8 cellular contexts compared by ENCODE assay signal in genomic region chr17:45144199-45145034, GRCh38. TPM values are rescaled to one million over a fixed set of nuclear protein-coding genes. Genes with fewer than 3 reads are reported as not detected.
DNase-seq lines count a peak whose midpoint lies in the region; ATAC-seq and TF ChIP-seq lines count a peak whose summit lies in the region.

No MANE protein-coding gene starts in this region.

- H3K18ac ChIP-seq in mesendoderm (ENCODE audit: low read length) = peak overlapping the region; percentile 68

- H3K4me2 ChIP-seq in mesendoderm (ENCODE audit: low read length) = peak overlapping the region; percentile 80

- H2BK15ac ChIP-seq in mesendoderm (replicated peaks; ENCODE audit: low read depth) = no peak overlapping the region

- peak overlapping the region; percentile 62 for H4K5ac ChIP-seq in mesendoderm (ENCODE audit: low read length)

- H2BK120ac ChIP-seq in mesendoderm (ENCODE audit: low read depth, low read length) = no peak overlapping the region

- H2AK5ac ChIP-seq in mesendoderm (ENCODE audit: low read length) = no peak overlapping the region

- peaks cover 51% of the 10 kb centered on the region for H3K4me1 Mint-ChIP-seq in activated naive CD4-positive, alpha-beta T cell treated with anti-CD3 and anti-CD28 coated beads, Interleukin-2, amount 10 ng/mL, durations not matched to agents 7 days and 5 days

- H3K4me3 ChIP-seq in coronary artery (peak overlapping the region; percentile 76), mesendoderm (ENCODE audit: low read length) (peak overlapping the region; percentile 46), tibial nerve (peak overlapping the region; percentile 37 to 62 (median 44))

- peak overlapping the region; percentile 45 for H3K27ac Mint-ChIP-seq in activated naive CD4-positive, alpha-beta T cell treated with anti-CD3 and anti-CD28 coated beads, Interleukin-2, amount 10 ng/mL, durations not matched to agents 7 days and 5 days
- peak overlapping the region in 1 of 2 donors; percentile 48 for H3K27ac Mint-ChIP-seq in activated naive CD4-positive, alpha-beta T cell treated with anti-CD3 and anti-CD28 coated beads, Interleukin-2, amount 50 U/mL, for 72 hours

- peak overlapping the region; percentile 44 for H3K4me3 Mint-ChIP-seq in activated naive CD4-positive, alpha-beta T cell treated with anti-CD3 and anti-CD28 coated beads, Interleukin-2, amount 10 ng/mL, durations not matched to agents 7 days and 5 days

- no peaks in the 10 kb centered on the region for H3K27me3 ChIP-seq in mesendoderm (ENCODE audit: insufficient read depth, low read length, poor library complexity)
- no peaks in the 10 kb centered on the region for H3K27me3 ChIP-seq in tibial nerve

- CTCF ChIA-PET in activated naive CD4-positive, alpha-beta T cell treated with anti-CD3 and anti-CD28 coated beads, Interleukin-2, amount 10 ng/mL, durations not matched to agents 7 days and 5 days (lab: Charles Lee) = interaction anchor here (2.5 kb wide), 1 partner anchor 9 kb away, joined by 16 read pairs; the partner anchor contains the start of gene ACBD4

- WGBS in mesendoderm (ENCODE audit: extremely low coverage, insufficient coverage, low lambda C conversion rate) = no CpG with 5 or more reads among the region's 71 CpGs
- WGBS in tibial nerve, 2 donors = 2 to 3% methylated on average over 27 to 36 of the region's 71 CpGs

- no peaks in the 10 kb centered on the region for H3K9me3 Mint-ChIP-seq in activated naive CD4-positive, alpha-beta T cell treated with anti-CD3 and anti-CD28 coated beads, Interleukin-2, amount 10 ng/mL, durations not matched to agents 7 days and 5 days
- no peaks in the 10 kb centered on the region for H3K9me3 Mint-ChIP-seq in activated naive CD4-positive, alpha-beta T cell treated with anti-CD3 and anti-CD28 coated beads, Interleukin-2, amount 50 U/mL, for 72 hours

- peaks cover 15% of the 10 kb centered on the region for H3K36me3 Mint-ChIP-seq in activated naive CD4-positive, alpha-beta T cell treated with anti-CD3 and anti-CD28 coated beads, Interleukin-2, amount 10 ng/mL, durations not matched to agents 7 days and 5 days
- H3K36me3 Mint-ChIP-seq in activated naive CD4-positive, alpha-beta T cell treated with anti-CD3 and anti-CD28 coated beads, Interleukin-2, amount 50 U/mL, for 72 hours = peaks cover 18 to 25% of the 10 kb centered on the region in 2 donors

- H3K9me3 ChIP-seq in tibial nerve = no peaks in the 10 kb centered on the region

- H3K79me2 ChIP-seq in mesendoderm (ENCODE audit: control insufficient read depth, insufficient read depth, low read length) = peaks cover 2% of the 10 kb centered on the region

- H3K4me1 ChIP-seq in mesendoderm (ENCODE audit: control insufficient read depth, low read depth, low read length) = peaks cover 11% of the 10 kb centered on the region
- peaks cover 5 to 46% (median 25%) of the 10 kb centered on the region in 4 donors for H3K4me1 ChIP-seq in tibial nerve

- peak overlapping the region; percentile 74 for H3K23ac ChIP-seq in mesendoderm (ENCODE audit: low read length)

- TF ChIP-seq POLR2A in tibial nerve (IDR thresholded peaks at IDR 0.05) = peak in 1 of 2 donors; percentile 16

- H4K8ac ChIP-seq in mesendoderm (ENCODE audit: low read depth, low read length) = no peak overlapping the region

- peak; percentile 50 for DNase-seq in activated naive CD4-positive, alpha-beta T cell treated with anti-CD3 and anti-CD28 coated beads, Interleukin-2, amount 10 ng/mL, durations not matched to agents 7 days and 5 days
- DNase-seq in activated naive CD4-positive, alpha-beta T cell treated with anti-CD3 and anti-CD28 coated beads, Interleukin-2, amount 50 U/mL, for 72 hours (ENCODE audit: low spot score in 2 of 2) = no peak
- DNase-seq in coronary artery (ENCODE audit: low spot score) (peak; percentile 84), mesendoderm (no peak), tibial nerve (ENCODE audit: low spot score in 2 of 2) (peak in 1 of 2 donors; percentile 33), cerebellar nuclear complex (lab: John Stamatoyannopoulos, UW) (no peak), Kasumi-1 (lab: John Stamatoyannopoulos, UW) (no peak)

- no peaks in the 10 kb centered on the region for H3K36me3 ChIP-seq in mesendoderm (ENCODE audit: control insufficient read depth, insufficient read depth, low read length)
- peaks cover 0 to 12% (median 0%) of the 10 kb centered on the region in 3 donors for H3K36me3 ChIP-seq in tibial nerve

- peaks cover 2% of the 10 kb centered on the region for H3K79me1 ChIP-seq in mesendoderm (ENCODE audit: low read length)

- TF ChIP-seq EP300 in tibial nerve (IDR thresholded peaks at IDR 0.05) = peak in 1 of 2 donors; percentile 52

- no peak for ATAC-seq in activated naive CD4-positive, alpha-beta T cell treated with anti-CD3 and anti-CD28 coated beads, Interleukin-2, amount 50 U/mL, for 72 hours
- ATAC-seq in HG02884 (IDR thresholded peaks at IDR 0.05; ENCODE audit: unreplicated experiment) = no peak

- peak overlapping the region; percentile 87 for H3K9ac ChIP-seq in mesendoderm (ENCODE audit: low read length)

- H3K27me3 Mint-ChIP-seq in activated naive CD4-positive, alpha-beta T cell treated with anti-CD3 and anti-CD28 coated beads, Interleukin-2, amount 10 ng/mL, durations not matched to agents 7 days and 5 days = peaks cover 14% of the 10 kb centered on the region

- H2BK5ac ChIP-seq in mesendoderm (ENCODE audit: low read length) = peak overlapping the region; percentile 40

- H3K27ac ChIP-seq in coronary artery (peak overlapping the region; percentile 91 to 94), mesendoderm (ENCODE audit: low read depth, low read length) (peak overlapping the region; percentile 91), tibial nerve (peak overlapping the region; percentile 93 to 98 (median 94))

- peak overlapping the region; percentile 46 for H3K4ac ChIP-seq in mesendoderm (ENCODE audit: low read depth, low read length)

- TF ChIP-seq CTCF in coronary artery (IDR thresholded peaks at IDR 0.05) (no peak), tibial nerve (IDR thresholded peaks at IDR 0.05) (peak in 1 of 5 experiments; percentile 22)

- peak overlapping the region; percentile 90 for H3K56ac ChIP-seq in mesendoderm (ENCODE audit: low read length)

RNA-seq across cellular contexts. Expression of gene HEXIM1, which starts 3.9 kb away (rescaled TPM):
- 10 to 100 TPM; 50.9 to 93.3 TPM for total RNA-seq in activated naive CD4-positive, alpha-beta T cell treated with anti-CD3 and anti-CD28 coated beads, Interleukin-2, amount 50 U/mL, for 72 hours
- 20.9 TPM for polyA plus RNA-seq in mesendoderm (2013, experiment 1 of 2)
- 20.6 TPM for polyA plus RNA-seq in mesendoderm (2013, experiment 2 of 2)
- total RNA-seq in tibial nerve = 10 to 100 TPM; 22.2 to 35.2 (median 29.7) TPM

RNA-seq across cellular contexts. Expression of gene ACBD4, which starts 8.9 kb away (rescaled TPM):
- total RNA-seq in activated naive CD4-positive, alpha-beta T cell treated with anti-CD3 and anti-CD28 coated beads, Interleukin-2, amount 50 U/mL, for 72 hours = 10 to 100 TPM; 12.9 to 18.9 TPM
- 1.4 TPM for polyA plus RNA-seq in mesendoderm (2013, experiment 1 of 2)
- polyA plus RNA-seq in mesendoderm (2013, experiment 2 of 2) = 1.3 TPM
- 10 to 100 TPM; 25.9 to 41.9 (median 28.2) TPM for total RNA-seq in tibial nerve

RNA-seq across cellular contexts. Expression of gene PLCD3, which starts 12.1 kb away (rescaled TPM):
- 1 to 10 TPM; 3.9 to 7.7 TPM for total RNA-seq in activated naive CD4-positive, alpha-beta T cell treated with anti-CD3 and anti-CD28 coated beads, Interleukin-2, amount 50 U/mL, for 72 hours
- polyA plus RNA-seq in mesendoderm (2013, experiment 1 of 2) = 14.9 TPM
- polyA plus RNA-seq in mesendoderm (2013, experiment 2 of 2) = 14.1 TPM
- 100 to 1,000 TPM in 1 of 4 donors, 10 to 100 TPM in 3; 45.7 to 103 (median 69.3) TPM for total RNA-seq in tibial nerve

RNA-seq across cellular contexts. Expression of gene HEXIM2, which starts 17.3 kb away (rescaled TPM):
- 1 to 10 TPM; 6.0 to 6.3 TPM for total RNA-seq in activated naive CD4-positive, alpha-beta T cell treated with anti-CD3 and anti-CD28 coated beads, Interleukin-2, amount 50 U/mL, for 72 hours
- 3.4 TPM for polyA plus RNA-seq in mesendoderm (2013, experiment 1 of 2)
- 3.0 TPM for polyA plus RNA-seq in mesendoderm (2013, experiment 2 of 2)
- total RNA-seq in tibial nerve = 10 to 100 TPM in 2 of 4 donors, 1 to 10 TPM in 2; 6.6 to 17.5 (median 11.7) TPM

Comparison
In these comparisons a context has a peak if more than half of its experiments do, and no peak if none do; other contexts are left out.
1. DNase-seq: peak in activated naive CD4-positive, alpha-beta T cell treated with anti-CD3 and anti-CD28 coated beads, Interleukin-2, amount 10 ng/mL, durations not matched to agents 7 days and 5 days (single experiment) and coronary artery (single experiment); none in activated naive CD4-positive, alpha-beta T cell treated with anti-CD3 and anti-CD28 coated beads, Interleukin-2, amount 50 U/mL, for 72 hours (0 of 2), mesendoderm (single experiment), cerebellar nuclear complex (0 of 2) and Kasumi-1 (0 of 2).
2. RNA of gene PLCD3, which starts 12.1 kb away (total RNA-seq): 45.7 to 103 TPM in tibial nerve; 3.9 to 7.7 TPM in activated naive CD4-positive, alpha-beta T cell treated with anti-CD3 and anti-CD28 coated beads, Interleukin-2, amount 50 U/mL, for 72 hours; every median in the first group is over 4 times any median in the second.
3. Peak in every context shown above with its lines, with median percentiles within 50 percentile points of each other: H3K27ac ChIP-seq and H3K4me3 ChIP-seq.